In genomic region chr22:50507421-50507990, GRCh38 we compare ENCODE assay signal across 8 cellular contexts. TPM values are rescaled to one million over a fixed set of nuclear protein-coding genes. Genes with fewer than 3 reads are reported as not detected.
A peak's percentile ranks its signal among the peaks of the same experiment; 100 is the strongest.
DNase-seq lines count a peak whose midpoint lies in the region; ATAC-seq and TF ChIP-seq lines count a peak whose summit lies in the region.

TSS of gene LMF2 (minus strand) at chr22:50507702. CDS start at chr22:50507675, 27 bp downstream.

- H3K4me1 Mint-ChIP-seq in activated CD4-positive, alpha-beta T cell treated with anti-CD3 and anti-CD28 coated beads, Interleukin-2, amount 10 ng/mL, durations not matched to agents 24 days and 14 days, result peaks cover 15% of the 10 kb centered on the region

- peaks cover 10% of the 10 kb centered on the region for H3K36me3 Mint-ChIP-seq in activated CD4-positive, alpha-beta T cell treated with anti-CD3 and anti-CD28 coated beads, Interleukin-2, amount 10 ng/mL, durations not matched to agents 24 days and 14 days (ENCODE audit: low read depth)

- no peaks in the 10 kb centered on the region; the same call in 1 of the 2 replicates for H3K36me3 ChIP-seq in H7 (replicated peaks; ENCODE audit: control insufficient read depth, insufficient read depth, low read length)
- peaks cover 40% of the 10 kb centered on the region for H3K36me3 ChIP-seq in lower lobe of right lung

- H3K27me3 ChIP-seq in H7 (ENCODE audit: control insufficient read depth, insufficient read depth, low read length), result no peaks in the 10 kb centered on the region
- no peaks in the 10 kb centered on the region for H3K27me3 ChIP-seq in lower lobe of right lung (ENCODE audit: low read depth)

- H3K9me3 ChIP-seq in lower lobe of right lung, result no peaks in the 10 kb centered on the region

- H3K27ac Mint-ChIP-seq in activated CD4-positive, alpha-beta T cell treated with anti-CD3 and anti-CD28 coated beads, Interleukin-2, amount 10 ng/mL, durations not matched to agents 24 days and 14 days, result peak within 1 kb of the TSS; percentile 97

- DNase-seq in ELR (ENCODE audit: low read depth) (peak; percentile 82), H7 (peak; percentile 100), NAMALWA (ENCODE audit: low spot score) (peak; percentile 86), cortex of kidney (lab: John Stamatoyannopoulos, UW) (peak; percentile 95), lower lobe of right lung (peak; percentile 94), NK-92 (lab: John Stamatoyannopoulos, UW; ENCODE audit: unreplicated experiment) (no peak)
- DNase-seq in activated CD4-positive, alpha-beta T cell treated with anti-CD3 and anti-CD28 coated beads, Interleukin-2, amount 10 ng/mL, durations not matched to agents 24 days and 14 days, result peak; percentile 97
- peak; percentile 90 to 96 (median 93) for DNase-seq in stimulated activated CD4-positive, alpha-beta T cell treated with anti-CD3 and anti-CD28 coated beads, TNF-alpha, amount 100 ng/mL, for 1 hour (ENCODE audit: low read depth in 3 of 3, low spot score in 1 of 3)

- intact Hi-C loops in activated CD4-positive, alpha-beta T cell treated with anti-CD3 and anti-CD28 coated beads, Interleukin-2, amount 10 ng/mL, durations not matched to agents 24 days and 14 days (cut with micrococcal nuclease), result loop anchor here (1.0 to 10.0 kb wide), 4 partner anchors 55 to 255 kb away; partner anchors contain the start of genes CHKB, HDAC10 and PPP6R2
- intact Hi-C loops in lower lobe of right lung (cut with DNase I), result no loop called here

- H3K27ac ChIP-seq in lower lobe of right lung, result peak within 1 kb of the TSS; percentile 96

- ATAC-seq in lower lobe of right lung, result peak; percentile 84 to 87

- TF ChIP-seq CTCF in lower lobe of right lung (IDR thresholded peaks at IDR 0.05), result no peak

- H3K27me3 Mint-ChIP-seq in activated CD4-positive, alpha-beta T cell treated with anti-CD3 and anti-CD28 coated beads, Interleukin-2, amount 10 ng/mL, durations not matched to agents 24 days and 14 days, result peaks cover 1% of the 10 kb centered on the region

- no peaks in the 10 kb centered on the region for H3K9me3 Mint-ChIP-seq in activated CD4-positive, alpha-beta T cell treated with anti-CD3 and anti-CD28 coated beads, Interleukin-2, amount 10 ng/mL, durations not matched to agents 24 days and 14 days

- H3K4me3 Mint-ChIP-seq in activated CD4-positive, alpha-beta T cell treated with anti-CD3 and anti-CD28 coated beads, Interleukin-2, amount 10 ng/mL, durations not matched to agents 24 days and 14 days, result peak within 1 kb of the TSS; percentile 90

- H3K4me1 ChIP-seq in lower lobe of right lung, result peaks cover 37% of the 10 kb centered on the region

- H3K4me3 ChIP-seq in H7 (ENCODE audit: insufficient read depth, low read depth, low read length), result peak within 1 kb of the TSS; percentile 88
- H3K4me3 ChIP-seq in lower lobe of right lung, result peak within 1 kb of the TSS; percentile 87

RNA-seq across cellular contexts. Expression of gene LMF2, which starts in this region (rescaled TPM):
- 19.0 and 28.1 TPM in 2 replicates for total RNA-seq in H7 (2014; rRNA removed; shearing (Covaris generic))
- total RNA-seq in activated CD4-positive, alpha-beta T cell treated with anti-CD3 and anti-CD28 coated beads, Interleukin-2, amount 10 ng/mL, durations not matched to agents 24 days and 14 days, result 78.4 and 79.2 TPM in 2 replicates
- 58.8 TPM for total RNA-seq in lower lobe of right lung
